21 cellular contexts compared by ENCODE assay signal in genomic region chr3:8817486-8817885, GRCh38.
"Had no signal": no experiment of that assay in that cellular context is flagged by ENCODE, and none has a peak within 500 bp of the region (broad histone marks: within the 10 kb centered on the region; RNA-seq: fewer than 3 reads in every experiment).

No MANE protein-coding gene starts in this region.

- H3K4me3 ChIP-seq: coronary artery, gastroesophageal sphincter, left lung, lower lobe of right lung, ovary, smooth muscle cell, suprapubic skin, thyroid gland, upper lobe of left lung, uterus had no signal

- H3K27me3 ChIP-seq: gastroesophageal sphincter, left lung, ovary, suprapubic skin, thyroid gland, upper lobe of left lung, uterus had no signal

- H3K9me3 ChIP-seq: thyroid gland had no signal

- ATAC-seq: esophagus mucosa; gastroesophageal sphincter; left lung; lower lobe of right lung; natural killer cell; right cardiac atrium; stimulated activated effector memory CD8-positive, alpha-beta T cell treated with anti-CD3 and anti-CD28 coated beads, Interleukin-12 subunit alpha, Interleukin-12 subunit beta, amount 100 ng/mL, for 72 hours; stimulated activated naive CD8-positive, alpha-beta T cell treated with anti-CD3 and anti-CD28 coated beads, Interleukin-15, Interleukin-2, amounts not matched to agents 100 U/mL and 50 U/mL, for 24 hours had no signal

- H3K4me2 ChIP-seq: smooth muscle cell had no signal

- DNase-seq: effector CD4-positive, alpha-beta T cell; endodermal cell; glutamatergic neuron; immature natural killer cell; left lung; lower lobe of right lung; natural killer cell; ovary; right cardiac atrium; stimulated activated CD4-positive, alpha-beta T cell treated with anti-CD3 and anti-CD28 coated beads, Interleukin-2, amount 100 ng/mL, for 48 hours; stimulated activated CD8-positive, alpha-beta memory T cell treated with anti-CD3 and anti-CD28 coated beads, Interleukin-4, amount 100 ng/mL, for 48 hours; stimulated activated naive CD8-positive, alpha-beta T cell treated with anti-CD3 and anti-CD28 coated beads, Interleukin-15, Interleukin-2, amounts not matched to agents 100 U/mL and 50 U/mL, for 24 hours; thyroid gland; upper lobe of left lung; uterus had no signal

- H3K4me1 ChIP-seq: gastroesophageal sphincter, left lung, lower lobe of right lung, suprapubic skin, thyroid gland, upper lobe of left lung, uterus had no signal

- H3K36me3 ChIP-seq: gastroesophageal sphincter, left lung, lower lobe of right lung, ovary, suprapubic skin, thyroid gland, upper lobe of left lung, uterus had no signal

- H3K27ac ChIP-seq: coronary artery, gastroesophageal sphincter, left lung, lower lobe of right lung, ovary, suprapubic skin, thyroid gland, upper lobe of left lung, uterus had no signal
